3 cellular contexts compared by ENCODE assay signal in the genomic region with DNA sequence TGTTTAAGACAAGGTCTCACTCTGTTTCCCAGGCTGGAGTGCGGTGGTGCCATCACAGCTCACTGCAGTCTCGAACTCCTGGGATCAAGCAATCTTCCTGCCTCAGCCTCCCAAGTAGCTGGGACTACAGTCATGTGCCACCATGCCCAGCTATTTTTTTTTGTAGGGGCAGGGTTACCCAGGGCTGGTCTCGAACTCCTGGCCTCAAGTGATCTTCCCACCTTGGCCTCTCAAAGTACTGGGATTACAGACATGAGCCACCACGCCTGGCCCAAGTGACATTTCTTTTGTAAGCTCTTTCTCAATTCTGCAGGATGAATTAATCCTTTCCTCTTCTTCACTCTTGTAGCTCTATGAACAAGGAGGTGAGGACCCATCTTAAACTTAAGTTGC. TPM values are rescaled to one million over a fixed set of nuclear protein-coding genes. Genes with fewer than 3 reads are reported as not detected.
"Had no signal": no experiment of that assay in that cellular context is flagged by ENCODE, and none has a peak within 500 bp of the region (broad histone marks: within the 10 kb centered on the region; RNA-seq: fewer than 3 reads in every experiment).

No MANE protein-coding gene starts in this region.

RNA-seq across cellular contexts. Expression of a gene that starts 23.4 kb away (rescaled TPM):
- total RNA-seq: activated naive CD4-positive, alpha-beta T cell treated with anti-CD3 and anti-CD28 coated beads for 36 hours; body of pancreas; subcutaneous adipose tissue had no signal
